ENCODE assay signal across 4 cellular contexts in genomic region chr20:20517296-20517695, GRCh38.
"Had no signal": no experiment of that assay in that cellular context is flagged by ENCODE, and none has a peak within 500 bp of the region (broad histone marks: within the 10 kb centered on the region; RNA-seq: fewer than 3 reads in every experiment).

No MANE protein-coding gene starts in this region.

- H3K4me3 ChIP-seq: GM23338 had no signal

- H3K27ac Mint-ChIP-seq: GM23338 had no signal

- H3K4me3 Mint-ChIP-seq: GM23338, H9 had no signal

- ATAC-seq: GM23338 had no signal

- DNase-seq: H9, HCEC 1CT, IMR-90 had no signal

- H3K4me1 Mint-ChIP-seq: GM23338, H9 had no signal
